Comparison of ENCODE assay signal across 8 cellular contexts in the genomic region with DNA sequence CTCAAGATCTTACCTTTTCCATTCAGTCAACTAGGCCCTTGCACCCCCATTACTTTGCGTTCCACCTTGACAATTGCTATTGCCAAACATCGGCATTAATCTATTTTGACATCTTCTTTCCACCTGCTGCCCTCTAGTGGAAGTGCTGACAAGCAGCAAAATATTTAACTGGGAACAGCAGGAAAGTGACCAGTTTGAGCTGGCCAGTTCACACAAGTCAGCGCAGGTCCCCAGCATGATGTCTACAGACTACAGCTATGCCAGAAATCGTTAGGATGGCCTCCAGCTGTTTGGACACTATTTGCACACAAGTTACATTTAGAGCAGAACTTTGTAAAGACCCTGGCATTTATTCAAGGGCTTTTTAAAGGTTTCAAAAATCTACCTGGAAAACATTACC.
DNase-seq lines count a peak whose midpoint lies in the region; ATAC-seq, FAIRE-seq and TF ChIP-seq lines count a peak whose summit lies in the region.

No MANE protein-coding gene starts in this region.

- peak; percentile 71 for ATAC-seq in GM18868 (IDR thresholded peaks at IDR 0.05; ENCODE audit: unreplicated experiment)
- ATAC-seq in stimulated activated naive CD8-positive, alpha-beta T cell treated with anti-CD3 and anti-CD28 coated beads, Interleukin-15, Interleukin-2, amounts not matched to agents 100 U/mL and 50 U/mL, for 24 hours: no peak

- peak; percentile 18 for FAIRE-seq in RCC 7860 (lab: Jason Lieb, UNC)

- no peaks in the 10 kb centered on the region for H3K27me3 ChIP-seq in kidney epithelial cell (ENCODE audit: control insufficient read depth, insufficient read depth, low read length)

- H3K36me3 ChIP-seq in kidney epithelial cell (ENCODE audit: control insufficient read depth, insufficient read depth, low read length): no peaks in the 10 kb centered on the region

- no peak overlapping the region for H3K4me3 ChIP-seq in kidney epithelial cell (ENCODE audit: low read depth, low read length)

- TF ChIP-seq CTCF in kidney epithelial cell (IDR thresholded peaks at IDR 0.05; ENCODE audit: insufficient read depth, low read length, poor library complexity, severe bottlenecking): peak; percentile 70

- DNase-seq in COLO668 (lab: John Stamatoyannopoulos, UW; ENCODE audit: unreplicated experiment) (peak; percentile 51), HT1080 (ENCODE audit: low read depth) (peak; percentile 54), RCC 7860 (ENCODE audit: low spot score) (peak; percentile 48), kidney epithelial cell (ENCODE audit: low read depth) (peak; percentile 2)
- DNase-seq in central memory CD4-positive, alpha-beta T cell: peak; percentile 12
- DNase-seq in stimulated activated naive CD8-positive, alpha-beta T cell treated with anti-CD3 and anti-CD28 coated beads, Interleukin-15, Interleukin-2, amounts not matched to agents 100 U/mL and 50 U/mL, for 24 hours: peak; percentile 28
- DNase-seq in activated CD4-positive, CD25-positive, alpha-beta regulatory T cell treated with anti-CD3 and anti-CD28 coated beads, Interleukin-2, amount 50 U/mL, for 72 hours: no peak
